8 cellular contexts compared by ENCODE assay signal in genomic region chr16:2904100-2904921, GRCh38. TPM values are rescaled to one million over a fixed set of nuclear protein-coding genes. Genes with fewer than 3 reads are reported as not detected.
A peak's percentile ranks its signal among the peaks of the same experiment; 100 is the strongest.
DNase-seq lines count a peak whose midpoint lies in the region; ATAC-seq and TF ChIP-seq lines count a peak whose summit lies in the region.

No MANE protein-coding gene starts in this region.

- H4K12ac ChIP-seq in trophoblast cell (ENCODE audit: low read depth, low read length), result peak overlapping the region; percentile 65

- no peaks in the 10 kb centered on the region for H3K9me3 ChIP-seq in SU-DHL-6 (ENCODE audit: insufficient read depth, low read length)
- no peaks in the 10 kb centered on the region for H3K9me3 ChIP-seq in cardiac muscle cell (ENCODE audit: low read depth)
- H3K9me3 ChIP-seq in trophoblast cell (ENCODE audit: insufficient read depth, low read depth, low read length), result peaks cover 3% of the 10 kb centered on the region
- H3K9me3 ChIP-seq in tibial nerve, result no peaks in the 10 kb centered on the region

- H2BK12ac ChIP-seq in trophoblast cell (ENCODE audit: low read length), result no peak overlapping the region

- H2AFZ ChIP-seq in SU-DHL-6 (ENCODE audit: low read depth, low read length, severe bottlenecking) (peak overlapping the region; percentile 77), trophoblast cell (ENCODE audit: insufficient read depth, low read length, poor library complexity) (peak overlapping the region; percentile 80)

- H3K9ac ChIP-seq in SU-DHL-6 (ENCODE audit: low read length), result peak overlapping the region; percentile 80
- H3K9ac ChIP-seq in trophoblast cell (ENCODE audit: low read length), result peak overlapping the region; percentile 0

- no peaks in the 10 kb centered on the region for H3K27me3 Mint-ChIP-seq in activated naive CD8-positive, alpha-beta T cell treated with anti-CD3 and anti-CD28 coated beads, Interleukin-2, amount 50 U/mL, for 24 hours

- H3K27ac Mint-ChIP-seq in activated naive CD8-positive, alpha-beta T cell treated with anti-CD3 and anti-CD28 coated beads, Interleukin-2, amount 50 U/mL, for 24 hours, result peak overlapping the region; percentile 74

- H3K9me2 ChIP-seq in SU-DHL-6 (replicated peaks; ENCODE audit: insufficient read depth, low read length), result no peaks in the 10 kb centered on the region

- H3K4me2 ChIP-seq in SU-DHL-6 (ENCODE audit: low read depth, low read length, poor library complexity, severe bottlenecking) (peak overlapping the region; percentile 87), trophoblast cell (ENCODE audit: low read length) (peak overlapping the region; percentile 66)

- H3K23ac ChIP-seq in trophoblast cell (ENCODE audit: low read length), result no peak overlapping the region

- 0 out of 2 replicates have a peak, but pooled peaks cover 5% of the 10 kb centered on the region for H3F3A ChIP-seq in SU-DHL-6 (ENCODE audit: insufficient read depth)

- peak overlapping the region; percentile 72 for H3K27ac ChIP-seq in SU-DHL-6 (ENCODE audit: low read depth, low read length)
- H3K27ac ChIP-seq in cardiac muscle cell, result peak overlapping the region; percentile 76
- no peak overlapping the region for H3K27ac ChIP-seq in trophoblast cell (ENCODE audit: low read depth, low read length)
- H3K27ac ChIP-seq in tibial nerve, result peak overlapping the region; percentile 70 to 96 (median 90)

- peak; percentile 70 for TF ChIP-seq CTCF in SU-DHL-6 (IDR thresholded peaks at IDR 0.05; ENCODE audit: insufficient read depth, low read length, poor library complexity, severe bottlenecking)
- peak; percentile 92 for TF ChIP-seq CTCF in cardiac muscle cell (IDR thresholded peaks at IDR 0.05; ENCODE audit: low read depth, low read length)
- peak; percentile 93 to 98 (median 93) for TF ChIP-seq CTCF in tibial nerve (IDR thresholded peaks at IDR 0.05)

- no peaks in the 10 kb centered on the region for H4K20me1 ChIP-seq in SU-DHL-6 (ENCODE audit: low read depth, low read length)

- peak overlapping the region; percentile 64 for H2AK5ac ChIP-seq in trophoblast cell (ENCODE audit: low read length)

- H3K18ac ChIP-seq in trophoblast cell (ENCODE audit: low read length), result peak overlapping the region; percentile 51

- H3K9me3 Mint-ChIP-seq in activated naive CD8-positive, alpha-beta T cell treated with anti-CD3 and anti-CD28 coated beads, Interleukin-2, amount 50 U/mL, for 24 hours, result no peaks in the 10 kb centered on the region

- peak overlapping the region; percentile 91 for H3K4me3 ChIP-seq in H7 (ENCODE audit: insufficient read depth, low read depth, low read length)
- H3K4me3 ChIP-seq in SU-DHL-6 (ENCODE audit: insufficient read depth, low read length, poor library complexity, severe bottlenecking), result peak overlapping the region; percentile 72
- peak overlapping the region; percentile 88 for H3K4me3 ChIP-seq in cardiac muscle cell
- peak overlapping the region; percentile 65 for H3K4me3 ChIP-seq in trophoblast cell (ENCODE audit: low read depth, low read length)
- peak overlapping the region; percentile 53 to 89 (median 67) for H3K4me3 ChIP-seq in tibial nerve

- H2BK120ac ChIP-seq in trophoblast cell (ENCODE audit: insufficient read depth, low read length, poor library complexity), result peak overlapping the region; percentile 45

- peak overlapping the region; percentile 87 for H3K14ac ChIP-seq in trophoblast cell (ENCODE audit: low read length)

- H3K79me2 ChIP-seq in SU-DHL-6 (ENCODE audit: insufficient read depth, low read length), result no peaks in the 10 kb centered on the region
- H3K79me2 ChIP-seq in trophoblast cell (ENCODE audit: control insufficient read depth, insufficient read depth, low read length, poor library complexity), result peaks cover 5% of the 10 kb centered on the region

- no peaks in the 10 kb centered on the region for H3K36me3 Mint-ChIP-seq in activated naive CD8-positive, alpha-beta T cell treated with anti-CD3 and anti-CD28 coated beads, Interleukin-2, amount 50 U/mL, for 24 hours (ENCODE audit: low read depth)

- peak overlapping the region; percentile 92 for H3K4me3 Mint-ChIP-seq in activated naive CD8-positive, alpha-beta T cell treated with anti-CD3 and anti-CD28 coated beads, Interleukin-2, amount 50 U/mL, for 24 hours

- H3K4me1 ChIP-seq in cardiac muscle cell (ENCODE audit: low read depth) (peaks cover 6% of the 10 kb centered on the region), trophoblast cell (ENCODE audit: control insufficient read depth in 1 of 2, insufficient read depth in 2 of 2, low read length in 2 of 2) (peaks cover 0 to 2% of the 10 kb centered on the region in 2 experiments), tibial nerve (peaks cover 0 to 26% (median 5%) of the 10 kb centered on the region in 4 donors)

- TF ChIP-seq POLR2A in tibial nerve (IDR thresholded peaks at IDR 0.05), result peak in 1 of 2 donors; percentile 41

- H4K8ac ChIP-seq in trophoblast cell (ENCODE audit: low read depth, low read length), result peak overlapping the region; percentile 74

- TF ChIP-seq EP300 in tibial nerve (IDR thresholded peaks at IDR 0.05), result peak in 1 of 2 donors; percentile 76

- H3K4ac ChIP-seq in trophoblast cell (ENCODE audit: low read depth, low read length), result peak overlapping the region; percentile 17

- peak overlapping the region; percentile 14 for H2BK5ac ChIP-seq in trophoblast cell (ENCODE audit: low read depth, low read length, poor library complexity)

- H3K27me3 ChIP-seq in H7 (ENCODE audit: control insufficient read depth, insufficient read depth, low read length) (no peaks in the 10 kb centered on the region), SU-DHL-6 (ENCODE audit: low read length) (no peaks in the 10 kb centered on the region), cardiac muscle cell (no peaks in the 10 kb centered on the region), trophoblast cell (ENCODE audit: insufficient read depth, low read length) (no peaks in the 10 kb centered on the region), tibial nerve (no peaks in the 10 kb centered on the region)

- WGBS in trophoblast cell (ENCODE audit: extremely low coverage, insufficient coverage, insufficient read length), result no CpG with 5 or more reads among the region's 62 CpGs
- 1 to 3% methylated on average over 37 to 52 of the region's 62 CpGs for WGBS in tibial nerve, 2 donors

- ATAC-seq in activated naive CD8-positive, alpha-beta T cell treated with anti-CD3 and anti-CD28 coated beads, Interleukin-2, amount 50 U/mL, for 24 hours, result peak; percentile 67

- no peaks in the 10 kb centered on the region for H3K36me3 ChIP-seq in H7 (replicated peaks; ENCODE audit: control insufficient read depth, insufficient read depth, low read length)
- no peaks in the 10 kb centered on the region for H3K36me3 ChIP-seq in SU-DHL-6 (ENCODE audit: low read length)
- no peaks in the 10 kb centered on the region for H3K36me3 ChIP-seq in cardiac muscle cell
- peaks cover 0 to 2% of the 10 kb centered on the region in 2 experiments for H3K36me3 ChIP-seq in trophoblast cell (ENCODE audit: control insufficient read depth in 1 of 2, insufficient read depth in 2 of 2, low read length in 2 of 2)
- H3K36me3 ChIP-seq in tibial nerve, result peaks cover 0 to 20% (median 0%) of the 10 kb centered on the region in 3 donors

- DNase-seq in EH (ENCODE audit: low read depth) (peak; percentile 88), H7 (peak; percentile 94), NAMALWA (ENCODE audit: low spot score) (peak; percentile 88), cardiac muscle cell (ENCODE audit: low read depth in 1 of 2, low spot score in 1 of 2) (peak; percentile 91 to 92), trophoblast cell (peak; percentile 90 to 93), tibial nerve (ENCODE audit: low spot score in 2 of 2) (peak; percentile 63 to 70)
- peak; percentile 83 for DNase-seq in activated naive CD8-positive, alpha-beta T cell treated with anti-CD3 and anti-CD28 coated beads, Interleukin-2, amount 50 U/mL, for 24 hours

- H3K4me1 Mint-ChIP-seq in activated naive CD8-positive, alpha-beta T cell treated with anti-CD3 and anti-CD28 coated beads, Interleukin-2, amount 50 U/mL, for 24 hours, result peaks cover 21% of the 10 kb centered on the region

- H3K79me1 ChIP-seq in trophoblast cell (ENCODE audit: low read length), result peaks cover 7% of the 10 kb centered on the region

- H4K91ac ChIP-seq in trophoblast cell (ENCODE audit: low read depth, low read length), result peak overlapping the region; percentile 45

RNA-seq across cellular contexts. Expression of gene FLYWCH1, which starts 7.4 kb away (rescaled TPM):
- total RNA-seq in H7 (2014; rRNA removed; shearing (Covaris generic)), result 22.7 and 33.5 TPM in 2 replicates
- total RNA-seq in cardiac muscle cell, result 33.2 and 58.7 TPM in 2 replicates
- polyA plus RNA-seq in cardiac muscle cell, result 34.7 and 41.1 TPM in 2 replicates
- polyA plus RNA-seq in trophoblast cell (2013), result 9.8 and 9.9 TPM in 2 replicates
- total RNA-seq in tibial nerve, result 10 to 100 TPM; 65.1 to 74.9 (median 68.7) TPM

RNA-seq across cellular contexts. Expression of gene FLYWCH2, which starts 21.3 kb away (rescaled TPM):
- 55.2 and 94.1 TPM in 2 replicates for total RNA-seq in H7 (2014; rRNA removed; shearing (Covaris generic))
- total RNA-seq in cardiac muscle cell (134 and 148 TPM in 2 replicates), tibial nerve (10 to 100 TPM; 66.2 to 76.8 (median 72.8) TPM)
- polyA plus RNA-seq in cardiac muscle cell, result 59.2 and 66.1 TPM in 2 replicates
- 10.0 and 10.5 TPM in 2 replicates for polyA plus RNA-seq in trophoblast cell (2013)

RNA-seq across cellular contexts. Expression of gene PRSS22, which starts 46.3 kb away (rescaled TPM):
- 0.80 and 0.85 TPM in 2 replicates for total RNA-seq in H7 (2014; rRNA removed; shearing (Covaris generic))
- total RNA-seq in cardiac muscle cell (not detected in 2 replicates), tibial nerve (not detected)
- not detected in 2 replicates for polyA plus RNA-seq in cardiac muscle cell
- polyA plus RNA-seq in trophoblast cell (2013), result 1.9 and 2.0 TPM in 2 replicates

RNA-seq across cellular contexts. Expression of gene KREMEN2, which starts 59.8 kb away (rescaled TPM):
- total RNA-seq in H7 (2014; rRNA removed; shearing (Covaris generic)), result 17.6 and 20.9 TPM in 2 replicates
- total RNA-seq in cardiac muscle cell (2.6 and 3.9 TPM in 2 replicates), tibial nerve (not detected)
- polyA plus RNA-seq in cardiac muscle cell, result 1.3 and 2.5 TPM in 2 replicates
- 2.7 and 2.8 TPM in 2 replicates for polyA plus RNA-seq in trophoblast cell (2013)
